ENCODE assay signal across 9 cellular contexts in the genomic region with DNA sequence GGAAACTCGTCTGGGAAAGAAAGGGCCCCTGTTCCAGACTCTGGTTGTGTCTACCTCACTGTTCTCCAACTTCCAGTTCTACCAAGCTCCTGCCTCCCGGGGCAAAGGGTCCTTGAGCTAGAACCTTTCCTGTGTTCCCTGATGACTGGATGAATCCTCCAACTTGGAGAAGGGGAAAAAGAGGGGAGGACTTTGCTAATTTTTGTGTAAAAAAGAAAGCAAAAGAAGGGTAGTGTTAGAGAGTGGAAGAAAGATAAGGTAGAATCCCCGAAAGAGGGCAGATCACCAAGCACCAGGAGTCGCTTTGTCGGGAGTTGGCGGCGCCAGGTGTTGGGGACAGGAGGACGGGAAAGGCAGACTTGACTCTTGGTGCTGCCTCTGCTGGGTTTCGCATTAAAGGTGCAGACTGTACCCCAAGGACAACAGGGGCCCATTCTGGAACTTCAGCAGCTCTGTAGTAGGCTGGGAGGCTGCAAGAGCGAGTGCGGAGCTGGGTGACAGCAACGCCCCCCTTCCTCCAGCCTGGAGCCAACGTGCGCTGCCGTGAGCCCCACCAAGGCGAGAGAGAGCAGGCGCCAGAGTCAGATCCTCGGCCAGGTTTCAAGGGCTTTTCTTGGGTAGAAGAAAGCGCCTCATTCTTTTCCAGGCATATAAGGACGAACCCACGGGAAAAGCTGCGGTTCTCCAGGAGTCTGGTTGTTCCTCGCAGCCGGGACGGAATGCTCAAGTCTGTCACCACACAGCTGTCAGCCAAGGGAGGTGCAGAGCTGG. TPM values are rescaled to one million over a fixed set of nuclear protein-coding genes. Genes with fewer than 3 reads are reported as not detected.
DNase-seq lines count a peak whose midpoint lies in the region; ATAC-seq, FAIRE-seq and TF ChIP-seq lines count a peak whose summit lies in the region.
"Had no signal": no experiment of that assay in that cellular context is flagged by ENCODE, and none has a peak within 500 bp of the region (broad histone marks: within the 10 kb centered on the region; RNA-seq: fewer than 3 reads in every experiment).

No MANE protein-coding gene starts in this region.

- H3K27me3 ChIP-seq in heart left ventricle (peaks cover 0 to 31% (median 0%) of the 10 kb centered on the region in 9 donors), endodermal cell (ENCODE audit: control insufficient read depth, insufficient read depth, low read length, poor library complexity, severe bottlenecking) (peaks cover 49% of the 10 kb centered on the region), muscle layer of duodenum (ENCODE audit: low read depth, low read length) (no peaks in the 10 kb centered on the region), vagina (no peaks in the 10 kb centered on the region)

- no peak for FAIRE-seq in GM12891 (lab: Jason Lieb, UNC)

- H3K4me3 Mint-ChIP-seq in endodermal cell = peak overlapping the region; percentile 67
- H3K4me3 Mint-ChIP-seq: CD4-positive, CD25-positive, alpha-beta regulatory T cell had no signal

- no peaks in the 10 kb centered on the region for H3K9me3 Mint-ChIP-seq in endodermal cell

- H3K27me3 Mint-ChIP-seq in endodermal cell (ENCODE audit: insufficient read depth) = peaks cover 61% of the 10 kb centered on the region

- 11 to 22% (median 14%) methylated on average over 24 to 25 of the region's 25 CpGs for WGBS in heart left ventricle, 4 donors
- WGBS in endodermal cell (ENCODE audit: insufficient coverage in 1 of 2, insufficient read length in 1 of 2), 2 experiments = 13 to 15% methylated on average over 16 to 25 of the region's 25 CpGs

- H3K27ac Mint-ChIP-seq in endodermal cell = no peak overlapping the region
- H3K27ac Mint-ChIP-seq: CD4-positive, CD25-positive, alpha-beta regulatory T cell had no signal

- H3K36me3 ChIP-seq in heart left ventricle = no peaks in the 10 kb centered on the region
- no peaks in the 10 kb centered on the region for H3K36me3 ChIP-seq in endodermal cell (ENCODE audit: control insufficient read depth, insufficient read depth, low read length)
- no peaks in the 10 kb centered on the region for H3K36me3 ChIP-seq in muscle layer of duodenum (ENCODE audit: control insufficient read depth in 1 of 2, insufficient read depth in 2 of 2, low read length in 2 of 2)
- H3K36me3 ChIP-seq in vagina = no peaks in the 10 kb centered on the region

- no peaks in the 10 kb centered on the region for H3K36me3 Mint-ChIP-seq in endodermal cell (ENCODE audit: low read depth)
- H3K36me3 Mint-ChIP-seq: CD4-positive, CD25-positive, alpha-beta regulatory T cell had no signal

- H3K4me3 ChIP-seq in heart left ventricle (peak overlapping the region; percentile 42 to 84 (median 62)), endodermal cell (ENCODE audit: low read length) (peak overlapping the region; percentile 80), muscle layer of duodenum (ENCODE audit: low read depth in 1 of 2, low read length in 2 of 2) (peak overlapping the region; percentile 27 to 86), vagina (peak overlapping the region; percentile 55 to 63)

- TF ChIP-seq POLR2A in heart left ventricle (IDR thresholded peaks at IDR 0.05) (no peak), vagina (IDR thresholded peaks at IDR 0.05) (no peak), GM12891 (IDR thresholded peaks at IDR 0.05; ENCODE audit: low read depth, low read length) (no peak)

- intact Hi-C loops in heart left ventricle (cut with DNase I) (loop anchor here in 3 of 10 donors (5.0 to 10.0 kb wide), 3 partner anchors 555 to 672 kb away; no protein-coding TSS in a partner anchor), Right ventricle myocardium inferior (cut with DNase I) (loop anchor here (5.0 to 10.0 kb wide), 2 partner anchors 240 to 682 kb away; no protein-coding TSS in a partner anchor), vagina (cut with DNase I) (no loop called here)

- H3K27ac ChIP-seq in heart left ventricle (no peak overlapping the region), endodermal cell (ENCODE audit: low read depth, low read length) (no peak overlapping the region), muscle layer of duodenum (ENCODE audit: low read length) (no peak overlapping the region), vagina (peak overlapping the region; percentile 60)

- ATAC-seq in heart left ventricle (no peak), Right ventricle myocardium inferior (no peak)

- H3K9me3 ChIP-seq in heart left ventricle (no peaks in the 10 kb centered on the region), endodermal cell (ENCODE audit: control insufficient read depth, low read length) (no peaks in the 10 kb centered on the region), muscle layer of duodenum (ENCODE audit: control insufficient read depth in 1 of 2, low read length in 2 of 2) (no peaks in the 10 kb centered on the region), vagina (no peaks in the 10 kb centered on the region)

- DNase-seq in heart left ventricle (peak in 2 of 5 donors; percentile 6 to 13), Right ventricle myocardium inferior (ENCODE audit: missing footprints) (no peak), endodermal cell (peak; percentile 73), vagina (ENCODE audit: extremely low spot score in 2 of 2) (no peak), NCI-H2171 treated with DMSO at 0.1 percent for 48 hours (lab: John Stamatoyannopoulos, UW) (no peak), GM19238 (ENCODE audit: insufficient read length, low spot score) (no peak), GM12891 (ENCODE audit: insufficient read length, low spot score) (no peak)
- DNase-seq: CD4-positive, CD25-positive, alpha-beta regulatory T cell had no signal

- H3K4me1 Mint-ChIP-seq in endodermal cell = peaks cover 19% of the 10 kb centered on the region

- H3K4me1 ChIP-seq in heart left ventricle = peaks cover 0 to 22% (median 1%) of the 10 kb centered on the region in 12 donors
- no peaks in the 10 kb centered on the region for H3K4me1 ChIP-seq in endodermal cell (ENCODE audit: control insufficient read depth, insufficient read depth, low read length)
- H3K4me1 ChIP-seq in muscle layer of duodenum (ENCODE audit: control insufficient read depth in 1 of 2, insufficient read depth in 2 of 2, low read length in 2 of 2) = peaks cover 0 to 16% of the 10 kb centered on the region in 2 donors
- peaks cover 12% of the 10 kb centered on the region for H3K4me1 ChIP-seq in vagina

- TF ChIP-seq CTCF in heart left ventricle (IDR thresholded peaks at IDR 0.05) (no peak), endodermal cell (conservative IDR thresholded peaks at IDR 0.05) (no peak), vagina (IDR thresholded peaks at IDR 0.05) (no peak)

- H3K9ac ChIP-seq in endodermal cell (ENCODE audit: extremely low read depth, low read length, poor library complexity, severe bottlenecking) = no peak overlapping the region

TF ChIP-seq in GM12891, 5 proteins besides CTCF, POLR2A, EP300 and RAD21:
- TF ChIP-seq POU2F2 (IDR thresholded peaks at IDR 0.05; ENCODE audit: low read depth, low read length) (no peak), PAX5 (IDR thresholded peaks at IDR 0.05; ENCODE audit: insufficient read depth, low read length, severe bottlenecking) (no peak)

RNA-seq across cellular contexts. Expression of gene DOK6, which starts 1.7 kb away (rescaled TPM):
- total RNA-seq in heart left ventricle = 1 to 10 TPM; 2.0 to 9.7 (median 4.4) TPM
- 1 to 10 TPM in 1 of 2 donors, under 1 TPM in 1; 0.46 to 1.8 TPM for polyA plus RNA-seq in heart left ventricle
- total RNA-seq in Right ventricle myocardium inferior = 6.3 TPM
- total RNA-seq in endodermal cell = 1 to 10 TPM; 5.7 to 5.9 TPM
- polyA plus RNA-seq in endodermal cell (2013, experiment 1 of 2) = 3.5 TPM
- polyA plus RNA-seq in endodermal cell (2013, experiment 2 of 2) = 3.1 TPM
- 1.2 TPM for total RNA-seq in vagina
- polyA plus RNA-seq in GM12891 (2012; ENCODE audit: low read depth, missing spikeins) = 0.19 TPM
- total RNA-seq: CD4-positive, CD25-positive, alpha-beta regulatory T cell had no signal
